In genomic region chr5:141514330-141515111, GRCh38 we compare ENCODE assay signal across 8 cellular contexts. TPM values are rescaled to one million over a fixed set of nuclear protein-coding genes. Genes with fewer than 3 reads are reported as not detected.
DNase-seq lines count a peak whose midpoint lies in the region; ATAC-seq, FAIRE-seq and TF ChIP-seq lines count a peak whose summit lies in the region.

No MANE protein-coding gene starts in this region.

- intact Hi-C loops in activated CD4-positive, alpha-beta memory T cell treated with anti-CD3 and anti-CD28 coated beads for 36 hours (cut with micrococcal nuclease): loop anchor here (5.0 kb wide), 2 partner anchors 102 to 292 kb away; partner anchors contain the start of genes PCDHB14 and PCDHGA10
- intact Hi-C loops in left ventricle myocardium superior (cut with micrococcal nuclease): no loop called here

- no peak for FAIRE-seq in H54 (lab: Jason Lieb, UNC)

- POLR2A ChIA-PET in activated CD4-positive, alpha-beta memory T cell treated with anti-CD3 and anti-CD28 coated beads for 36 hours (lab: Charles Lee): interaction anchor here (0.8 kb wide), 1 partner anchor 14 kb away, joined by 3 read pairs; no protein-coding TSS in a partner anchor
- POLR2A ChIA-PET in GM10248 (lab: Yijun Ruan, JAX): no interaction called here

- TF ChIP-seq CTCF in GM10248 (IDR thresholded peaks at IDR 0.05; ENCODE audit: control extremely low read depth, extremely low read depth, low read depth, missing control alignments): no peak

- CTCF ChIA-PET in activated CD4-positive, alpha-beta memory T cell treated with anti-CD3 and anti-CD28 coated beads for 36 hours (lab: Charles Lee): interaction anchor here (0.7 to 7.9 kb wide), 15 partner anchors 11 to 323 kb away, joined by 3 to 139 read pairs (median 7); partner anchors contain the start of genes PCDHGA10, PCDHGA11, PCDHGB3 and PCDHGB5
- CTCF ChIA-PET in GM10248 (lab: Yijun Ruan, JAX): interaction anchor here (0.6 to 14.8 kb wide), 15 partner anchors 8 to 98 kb away, joined by 3 to 214 read pairs (median 26); partner anchors contain the start of genes PCDHGA10, PCDHGA11, PCDHGA12 and PCDHGB7

- H3K27me3 Mint-ChIP-seq in activated CD4-positive, alpha-beta memory T cell treated with anti-CD3 and anti-CD28 coated beads for 36 hours: no peaks in the 10 kb centered on the region

- peak overlapping the region; percentile 65 for H3K27ac Mint-ChIP-seq in activated CD4-positive, alpha-beta memory T cell treated with anti-CD3 and anti-CD28 coated beads for 36 hours

- TF ChIP-seq POLR2A in GM18505 (IDR thresholded peaks at IDR 0.05; ENCODE audit: borderline replicate concordance, extremely low read depth, insufficient read depth, insufficient read length) (peak; percentile 10), H54 (IDR thresholded peaks at IDR 0.05; ENCODE audit: low read depth, low read length) (no peak; the same call in 1 of the 2 replicates)

- peaks cover 24% of the 10 kb centered on the region for H3K4me1 Mint-ChIP-seq in activated CD4-positive, alpha-beta memory T cell treated with anti-CD3 and anti-CD28 coated beads for 36 hours (ENCODE audit: low read depth)

- DNase-seq in activated CD4-positive, alpha-beta memory T cell treated with anti-CD3 and anti-CD28 coated beads for 36 hours: peak; percentile 35
- DNase-seq in left ventricle myocardium superior (no peak), GM10248 (ENCODE audit: extremely low spot score) (no peak), H54 (ENCODE audit: insufficient read length, low spot score) (no peak), NCI-H1436 treated with DMSO at 0.1 percent for 48 hours (lab: John Stamatoyannopoulos, UW) (no peak)
- peak; percentile 31 for DNase-seq in stimulated activated naive CD8-positive, alpha-beta T cell treated with anti-CD3 and anti-CD28 coated beads, Interleukin-15, Interleukin-2, amounts not matched to agents 100 U/mL and 50 U/mL, for 24 hours

- H3K9me3 Mint-ChIP-seq in activated CD4-positive, alpha-beta memory T cell treated with anti-CD3 and anti-CD28 coated beads for 36 hours: no peaks in the 10 kb centered on the region

- H3K4me3 Mint-ChIP-seq in activated CD4-positive, alpha-beta memory T cell treated with anti-CD3 and anti-CD28 coated beads for 36 hours: no peak overlapping the region

- ATAC-seq in GM18505 (IDR thresholded peaks at IDR 0.05; ENCODE audit: unreplicated experiment): peak; percentile 5
- peak; percentile 10 for ATAC-seq in HG02759 (IDR thresholded peaks at IDR 0.05; ENCODE audit: unreplicated experiment)
- ATAC-seq in left ventricle myocardium superior: peak; percentile 0
- peak; percentile 29 for ATAC-seq in stimulated activated naive CD8-positive, alpha-beta T cell treated with anti-CD3 and anti-CD28 coated beads, Interleukin-15, Interleukin-2, amounts not matched to agents 100 U/mL and 50 U/mL, for 24 hours

- peaks cover 27% of the 10 kb centered on the region for H3K36me3 Mint-ChIP-seq in activated CD4-positive, alpha-beta memory T cell treated with anti-CD3 and anti-CD28 coated beads for 36 hours

RNA-seq across cellular contexts. Expression of gene PCDHGC5, which starts 25.6 kb away (rescaled TPM):
- not detected for total RNA-seq in activated CD4-positive, alpha-beta memory T cell treated with anti-CD3 and anti-CD28 coated beads for 36 hours
- 3.2 TPM for total RNA-seq in left ventricle myocardium superior

RNA-seq across cellular contexts. Expression of gene PCDHGC4, which starts 29.7 kb away (rescaled TPM):
- total RNA-seq in activated CD4-positive, alpha-beta memory T cell treated with anti-CD3 and anti-CD28 coated beads for 36 hours: not detected
- total RNA-seq in left ventricle myocardium superior: 2.5 TPM

RNA-seq across cellular contexts. Expression of gene PCDHGC3, which starts 38.8 kb away (rescaled TPM):
- not detected for total RNA-seq in activated CD4-positive, alpha-beta memory T cell treated with anti-CD3 and anti-CD28 coated beads for 36 hours
- 13.4 TPM for total RNA-seq in left ventricle myocardium superior

Comparison
In these comparisons a context has a peak if more than half of its experiments do, and no peak if none do; other contexts are left out.
1. DNase-seq: peak in activated CD4-positive, alpha-beta memory T cell treated with anti-CD3 and anti-CD28 coated beads for 36 hours (single experiment) and stimulated activated naive CD8-positive, alpha-beta T cell treated with anti-CD3 and anti-CD28 coated beads, Interleukin-15, Interleukin-2, amounts not matched to agents 100 U/mL and 50 U/mL, for 24 hours (single experiment); none in left ventricle myocardium superior (single experiment), GM10248 (single experiment), H54 (single experiment) and NCI-H1436 treated with DMSO at 0.1 percent for 48 hours (single experiment).
2. RNA of gene PCDHGC3, which starts 38.8 kb away (total RNA-seq): 13.4 TPM in left ventricle myocardium superior (single experiment); not detected in activated CD4-positive, alpha-beta memory T cell treated with anti-CD3 and anti-CD28 coated beads for 36 hours; every median in the first group is over 10 times any median in the second.
3. Peak in every context shown above with its lines, with median percentiles within 50 percentile points of each other: ATAC-seq.